ENCODE assay signal across 21 cellular contexts in the genomic region with DNA sequence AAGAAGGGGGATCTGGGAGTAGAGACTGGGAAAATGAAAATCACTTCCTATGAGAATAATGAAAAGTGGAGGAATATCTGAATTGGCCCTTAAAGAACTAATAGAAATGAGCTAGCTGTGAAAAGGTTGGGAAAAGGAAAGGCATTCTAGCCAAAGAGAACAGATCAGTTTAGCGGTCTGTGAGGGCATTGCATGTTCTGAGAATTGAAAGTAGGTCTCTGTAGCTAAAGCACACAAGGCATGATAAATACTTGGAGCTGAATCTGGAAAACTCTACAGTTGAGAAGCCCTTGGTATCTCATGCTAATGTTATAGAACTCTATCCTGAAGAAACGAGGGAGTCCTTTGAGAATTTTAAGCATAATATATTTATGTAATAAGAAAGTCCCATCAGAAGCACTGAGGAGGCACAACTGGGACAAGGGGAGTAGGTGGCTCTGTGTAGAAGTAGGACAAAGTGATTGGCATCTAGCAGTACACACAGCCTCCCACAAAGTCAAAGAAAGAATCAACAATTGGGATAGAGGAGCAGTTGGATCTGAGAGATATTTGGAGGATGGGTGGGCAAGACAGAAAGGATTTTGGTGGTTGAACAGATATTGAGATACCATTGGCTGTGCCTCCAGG.
DNase-seq lines count a peak whose midpoint lies in the region; ATAC-seq, FAIRE-seq and TF ChIP-seq lines count a peak whose summit lies in the region.
"Had no signal": no experiment of that assay in that cellular context is flagged by ENCODE, and none has a peak within 500 bp of the region (broad histone marks: within the 10 kb centered on the region; RNA-seq: fewer than 3 reads in every experiment).

No MANE protein-coding gene starts in this region.

- H3K36me3 Mint-ChIP-seq in activated naive CD4-positive, alpha-beta T cell treated with anti-CD3 and anti-CD28 coated beads, Interleukin-2, amount 50 U/mL, for 72 hours = peaks cover 0 to 10% of the 10 kb centered on the region in 2 donors
- H3K36me3 Mint-ChIP-seq: CD8-positive, alpha-beta T cell had no signal

- H3K36me3 ChIP-seq in liver (ENCODE audit: control insufficient read depth in 4 of 4, insufficient read depth in 3 of 4, low read depth in 1 of 4, low read length in 3 of 4) = no peaks in the 10 kb centered on the region
- H3K36me3 ChIP-seq in HepG2 (replicated peaks in 1 of 2; ENCODE audit: control insufficient read depth in 1 of 2, insufficient read depth in 2 of 2, low read length in 2 of 2) = no peaks in the 10 kb centered on the region
- H3K36me3 ChIP-seq: BLaER1 treated with 17β-estradiol and CSF1 and Interleukin-3, amounts not matched to agents 10 nM and 100 nM had no signal

- H3K79me2 ChIP-seq in HepG2 (ENCODE audit: insufficient read depth, low read length) = no peaks in the 10 kb centered on the region

- no peak overlapping the region for H3K4me3 ChIP-seq in liver (ENCODE audit: low read depth in 1 of 3, low read length in 3 of 3)
- H3K4me3 ChIP-seq in HepG2 (replicated peaks in 1 of 3; ENCODE audit: insufficient read depth in 1 of 3, low read depth in 2 of 3, low read length in 3 of 3) = no peak overlapping the region
- H3K4me3 ChIP-seq: A549; BLaER1 treated with 17β-estradiol and CSF1 and Interleukin-3, amounts not matched to agents 10 nM and 100 nM had no signal

- 74% methylated on average over 2 of the region's 2 CpGs for WGBS in liver
- 25% methylated on average over 2 of the region's 2 CpGs for WGBS in HepG2 (ENCODE audit: low lambda C conversion rate)

- no peak for TF ChIP-seq RAD21 in liver (IDR thresholded peaks at IDR 0.05)
- TF ChIP-seq RAD21 in HepG2 (CRISPR knock-in tag; IDR thresholded peaks at IDR 0.05) = no peak

- BruUV-seq in HepG2 (replicated peaks; lab: Mats Ljungman, UMichigan) = no TSS peak

- no peaks in the 10 kb centered on the region for H4K20me1 ChIP-seq in HepG2 (ENCODE audit: insufficient read depth, low read length)
- H4K20me1 ChIP-seq: BLaER1 treated with 17β-estradiol and CSF1 and Interleukin-3, amounts not matched to agents 10 nM and 100 nM had no signal

- no peak overlapping the region for H3K4me2 ChIP-seq in HepG2 (ENCODE audit: low read depth, low read length)
- H3K4me2 ChIP-seq: A549; BLaER1 treated with 17β-estradiol and CSF1 and Interleukin-3, amounts not matched to agents 10 nM and 100 nM had no signal

- TF ChIP-seq POLR2A in HepG2 (IDR thresholded peaks at IDR 0.05; ENCODE audit: insufficient read depth in 1 of 2, low read depth in 2 of 2, low read length in 2 of 2) (no peak), erythroblast (IDR thresholded peaks at IDR 0.05; ENCODE audit: low read length) (no peak)

- CTCF ChIA-PET in HepG2 (lab: Yijun Ruan, JAX; ENCODE audit: low intra/inter-chr PET ratio, low total read pairs) = no interaction called here

- H3K27me3 ChIP-seq in liver (ENCODE audit: control insufficient read depth in 4 of 4, insufficient read depth in 4 of 4, low read length in 3 of 4) (no peaks in the 10 kb centered on the region), HepG2 (ENCODE audit: control insufficient read depth in 1 of 2, insufficient read depth in 2 of 2, low read length in 2 of 2) (no peaks in the 10 kb centered on the region)
- H3K27me3 ChIP-seq: BLaER1 treated with 17β-estradiol and CSF1 and Interleukin-3, amounts not matched to agents 10 nM and 100 nM had no signal

- no peak overlapping the region for H2AFZ ChIP-seq in HepG2 (ENCODE audit: low read length)

- POLR2A ChIA-PET in HepG2 (lab: Yijun Ruan, JAX) = no interaction called here

- no peak for FAIRE-seq in HepG2 (lab: Jason Lieb, UNC)
- FAIRE-seq: A549, G401.6, GM12891, GM19239 had no signal

- in situ Hi-C loops in HepG2 (cut with HindIII; ENCODE audit: extremely low pct_ligation_motif_present, low pct_unique_long_range_greater_than_20kb) = no loop called here

- no peak for DNase-seq in HepG2 (ENCODE audit: low spot score)
- DNase-seq in left lobe of liver (ENCODE audit: low spot score) = no peak
- DNase-seq in putamen (ENCODE audit: low spot score) = peak; percentile 67
- no peak for DNase-seq in activated naive CD4-positive, alpha-beta T cell treated with anti-CD3 and anti-CD28 coated beads, Interleukin-2, amount 50 U/mL, for 72 hours (ENCODE audit: low spot score in 2 of 2)
- no peak for DNase-seq in erythroblast (lab: John Stamatoyannopoulos, UW)
- DNase-seq: AML-193; Caco-2; Calu3; CD4-positive, alpha-beta T cell; CD8-positive, alpha-beta T cell; DMS79 treated with DMSO at 0.1 percent for 48 hours; GF-D8 had no signal

- no peak overlapping the region for H3K27ac Mint-ChIP-seq in activated naive CD4-positive, alpha-beta T cell treated with anti-CD3 and anti-CD28 coated beads, Interleukin-2, amount 50 U/mL, for 72 hours
- H3K27ac Mint-ChIP-seq: B cell; CD4-positive, alpha-beta T cell; CD8-positive, alpha-beta T cell had no signal

- peaks cover 0 to 2% (median 0%) of the 10 kb centered on the region in 4 donors for H3K4me1 ChIP-seq in liver (ENCODE audit: control insufficient read depth in 4 of 4, insufficient read depth in 4 of 4, low read length in 3 of 4)
- H3K4me1 ChIP-seq in HepG2 (ENCODE audit: insufficient read depth, low read length) = no peaks in the 10 kb centered on the region
- H3K4me1 ChIP-seq: A549; BLaER1 treated with 17β-estradiol and CSF1 and Interleukin-3, amounts not matched to agents 10 nM and 100 nM; Caco-2 had no signal

- H3K9me3 ChIP-seq in liver (ENCODE audit: control insufficient read depth in 4 of 4, low read length in 3 of 4) = no peaks in the 10 kb centered on the region
- no peaks in the 10 kb centered on the region for H3K9me3 ChIP-seq in HepG2 (ENCODE audit: low read length)
- H3K9me3 ChIP-seq: A549 had no signal

- intact Hi-C loops in HepG2 (cut with micrococcal nuclease; ENCODE audit: unreplicated experiment) = no loop called here

- H3K9ac ChIP-seq in liver (ENCODE audit: low read depth in 1 of 2, low read length in 2 of 2) (no peak overlapping the region), HepG2 (ENCODE audit: insufficient read depth, low read depth, low read length) (no peak overlapping the region)
- H3K9ac ChIP-seq: BLaER1 treated with 17β-estradiol and CSF1 and Interleukin-3, amounts not matched to agents 10 nM and 100 nM had no signal

- TF ChIP-seq CTCF in liver (IDR thresholded peaks at IDR 0.05; ENCODE audit: low read depth, low read length, missing input control) = peak; percentile 8
- TF ChIP-seq CTCF in HepG2 (CRISPR knock-in tag; IDR thresholded peaks at IDR 0.05) = no peak

- H3K9me3 Mint-ChIP-seq in activated naive CD4-positive, alpha-beta T cell treated with anti-CD3 and anti-CD28 coated beads, Interleukin-2, amount 50 U/mL, for 72 hours = peaks cover 0 to 11% of the 10 kb centered on the region in 2 donors
- H3K9me3 Mint-ChIP-seq: CD4-positive, alpha-beta T cell had no signal

- no peak overlapping the region for H3K27ac ChIP-seq in liver (ENCODE audit: low read depth in 1 of 2, low read length in 2 of 2)
- H3K27ac ChIP-seq in HepG2 (ENCODE audit: extremely low read length, insufficient read depth, low read length) = no peak overlapping the region
- H3K27ac ChIP-seq: 22Rv1; A549; BLaER1 treated with 17β-estradiol and CSF1 and Interleukin-3, amounts not matched to agents 10 nM and 100 nM; C4-2B had no signal

- TF ChIP-seq EP300 in HepG2 (IDR thresholded peaks at IDR 0.05; ENCODE audit: low read depth in 2 of 2, low read length in 2 of 2) = no peak
- TF ChIP-seq EP300 in HepG2 (CRISPR knock-in tag; IDR thresholded peaks at IDR 0.05; ENCODE audit: borderline replicate concordance) = no peak

- ATAC-seq in HepG2 = no peak
- peak; percentile 70 for ATAC-seq in left lobe of liver
- ATAC-seq in activated naive CD4-positive, alpha-beta T cell treated with anti-CD3 and anti-CD28 coated beads, Interleukin-2, amount 50 U/mL, for 72 hours = no peak
- ATAC-seq: A549; CD8-positive, alpha-beta T cell had no signal

TF ChIP-seq in liver, 16 proteins besides CTCF, POLR2A, EP300 and RAD21:
- TF ChIP-seq YY1 (IDR thresholded peaks at IDR 0.05) (no peak), SP1 (IDR thresholded peaks at IDR 0.05) (no peak), TAF1 (conservative IDR thresholded peaks at IDR 0.05) (no peak), EGR1 (IDR thresholded peaks at IDR 0.05; ENCODE audit: low read depth in 2 of 2) (no peak), JUND (IDR thresholded peaks at IDR 0.05) (no peak), NR2F2 (IDR thresholded peaks at IDR 0.05) (no peak), FOXA1 (IDR thresholded peaks at IDR 0.05) (no peak), FOXA2 (IDR thresholded peaks at IDR 0.05) (no peak)
- TF ChIP-seq, protein P1, sequence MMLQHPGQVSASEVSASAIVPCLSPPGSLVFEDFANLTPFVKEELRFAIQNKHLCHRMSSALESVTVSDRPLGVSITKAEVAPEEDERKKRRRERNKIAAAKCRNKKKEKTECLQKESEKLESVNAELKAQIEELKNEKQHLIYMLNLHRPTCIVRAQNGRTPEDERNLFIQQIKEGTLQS (IDR thresholded peaks at IDR 0.05) = no peak

TF ChIP-seq in HepG2, 621 proteins besides CTCF, POLR2A, EP300 and RAD21 (continues in another document):
- TF ChIP-seq ZBTB20 (CRISPR knock-in tag; IDR thresholded peaks at IDR 0.05; ENCODE audit: borderline replicate concordance, low read depth) (no peak), ZBTB7A (CRISPR knock-in tag; IDR thresholded peaks at IDR 0.05) (no peak), ZNF234 (CRISPR knock-in tag; conservative IDR thresholded peaks at IDR 0.05) (no peak), ZNF235 (CRISPR knock-in tag; IDR thresholded peaks at IDR 0.05; ENCODE audit: borderline replicate concordance) (no peak), FOXJ3 (CRISPR knock-in tag; IDR thresholded peaks at IDR 0.05; ENCODE audit: borderline replicate concordance) (no peak), ZNF292 (CRISPR knock-in tag; IDR thresholded peaks at IDR 0.05; ENCODE audit: borderline replicate concordance, low read depth) (no peak)
- TF ChIP-seq, protein P2, sequence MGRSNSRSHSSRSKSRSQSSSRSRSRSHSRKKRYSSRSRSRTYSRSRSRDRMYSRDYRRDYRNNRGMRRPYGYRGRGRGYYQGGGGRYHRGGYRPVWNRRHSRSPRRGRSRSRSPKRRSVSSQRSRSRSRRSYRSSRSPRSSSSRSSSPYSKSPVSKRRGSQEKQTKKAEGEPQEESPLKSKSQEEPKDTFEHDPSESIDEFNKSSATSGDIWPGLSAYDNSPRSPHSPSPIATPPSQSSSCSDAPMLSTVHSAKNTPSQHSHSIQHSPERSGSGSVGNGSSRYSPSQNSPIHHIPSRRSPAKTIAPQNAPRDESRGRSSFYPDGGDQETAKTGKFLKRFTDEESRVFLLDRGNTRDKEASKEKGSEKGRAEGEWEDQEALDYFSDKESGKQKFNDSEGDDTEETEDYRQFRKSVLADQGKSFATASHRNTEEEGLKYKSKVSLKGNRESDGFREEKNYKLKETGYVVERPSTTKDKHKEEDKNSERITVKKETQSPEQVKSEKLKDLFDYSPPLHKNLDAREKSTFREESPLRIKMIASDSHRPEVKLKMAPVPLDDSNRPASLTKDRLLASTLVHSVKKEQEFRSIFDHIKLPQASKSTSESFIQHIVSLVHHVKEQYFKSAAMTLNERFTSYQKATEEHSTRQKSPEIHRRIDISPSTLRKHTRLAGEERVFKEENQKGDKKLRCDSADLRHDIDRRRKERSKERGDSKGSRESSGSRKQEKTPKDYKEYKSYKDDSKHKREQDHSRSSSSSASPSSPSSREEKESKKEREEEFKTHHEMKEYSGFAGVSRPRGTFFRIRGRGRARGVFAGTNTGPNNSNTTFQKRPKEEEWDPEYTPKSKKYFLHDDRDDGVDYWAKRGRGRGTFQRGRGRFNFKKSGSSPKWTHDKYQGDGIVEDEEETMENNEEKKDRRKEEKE (IDR thresholded peaks at IDR 0.05) = no peak
